In the genomic region with DNA sequence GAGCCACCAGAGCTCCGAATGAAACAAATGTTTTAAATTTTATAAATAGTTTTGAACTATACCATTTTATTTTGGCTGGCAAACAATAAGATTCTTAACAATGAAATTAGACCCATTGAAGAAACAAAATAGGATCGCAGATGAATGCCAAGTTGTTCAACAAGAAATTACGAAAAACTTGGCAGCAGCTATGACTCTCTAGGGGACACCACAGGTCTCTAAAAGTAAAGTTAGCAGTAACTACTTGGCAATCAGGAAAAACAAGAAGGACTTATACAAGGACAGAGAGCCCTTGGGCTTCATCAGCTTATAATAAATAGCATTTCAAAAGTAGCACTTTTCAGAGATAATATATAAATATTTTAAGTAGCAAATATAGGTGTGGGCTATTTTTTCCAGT, we compare ENCODE assay signal across 36 cellular contexts.
"Had no signal": no experiment of that assay in that cellular context is flagged by ENCODE, and none has a peak within 500 bp of the region (broad histone marks: within the 10 kb centered on the region; RNA-seq: fewer than 3 reads in every experiment).

No MANE protein-coding gene starts in this region.

- H3K4me2 ChIP-seq: KMS-11 had no signal

- H3K27ac ChIP-seq: KMS-11 had no signal

- DNase-seq: Karpas-422, Kasumi-1, KG1, MG63, MM.1S, MV-4-11, NCI-H1048, NCI-H1092, NCI-H1092 treated with DMSO at 0.1 percent for 48 hours, NCI-H1105, NCI-H1105 treated with DMSO at 0.1 percent for 48 hours, NCI-H1417, NCI-H1417 treated with DMSO at 0.1 percent for 48 hours, NCI-H1436, NCI-H1436 treated with DMSO at 0.1 percent for 48 hours, NCI-H146, NCI-H1694, NCI-H1694 treated with DMSO at 0.1 percent for 48 hours, NCI-H187, NCI-H187 treated with DMSO at 0.1 percent for 48 hours, NCI-H1930, NCI-H2029, NCI-H2029 treated with DMSO at 0.1 percent for 48 hours, NCI-H2081, NCI-H2081 treated with DMSO at 0.1 percent for 48 hours, NCI-H2107, NCI-H2171, NCI-H2171 treated with DMSO at 0.1 percent for 48 hours, NCI-H2227 treated with DMSO at 0.1 percent for 48 hours, NCI-H226, NCI-H345, NCI-H446, NCI-H446 treated with DMSO at 0.1 percent for 48 hours, NCI-H510A, NCI-H510A treated with DMSO at 0.1 percent for 48 hours had no signal

- H3K9ac ChIP-seq: KMS-11 had no signal

- H3K9me3 ChIP-seq: MG63 had no signal

- H3K36me3 ChIP-seq: MG63 had no signal

- H3K4me3 ChIP-seq: MG63 had no signal

- H3K27me3 ChIP-seq: MG63 had no signal
